Comparison of ENCODE assay signal across 8 cellular contexts in genomic region chr1:35932158-35932636, GRCh38. TPM values are rescaled to one million over a fixed set of nuclear protein-coding genes. Genes with fewer than 3 reads are reported as not detected.
A peak's percentile ranks its signal among the peaks of the same experiment; 100 is the strongest.
DNase-seq lines count a peak whose midpoint lies in the region; ATAC-seq and TF ChIP-seq lines count a peak whose summit lies in the region.

No MANE protein-coding gene starts in this region.

- H4K20me1 ChIP-seq in DOHH2 (ENCODE audit: control insufficient read depth, insufficient read depth, low read depth, low read length), result no peaks in the 10 kb centered on the region

- H3K4me3 ChIP-seq in DOHH2 (ENCODE audit: low read length) (peak overlapping the region; percentile 80), prostate gland (peak overlapping the region; percentile 79)

- intact Hi-C loops in prostate gland (cut with DNase I), result no loop called here

- peak overlapping the region; percentile 61 for H3K4me2 ChIP-seq in DOHH2 (ENCODE audit: low read length)

- peaks cover 11% of the 10 kb centered on the region for H3F3A ChIP-seq in DOHH2 (ENCODE audit: control insufficient read depth, insufficient read depth)

- peaks cover 59% of the 10 kb centered on the region for H3K79me2 ChIP-seq in DOHH2 (ENCODE audit: control insufficient read depth, low read length)

- H3K36me3 ChIP-seq in DOHH2 (ENCODE audit: control insufficient read depth, low read length), result 0 out of 2 replicates have a peak, but pooled peaks cover 3% of the 10 kb centered on the region
- H3K36me3 ChIP-seq in prostate gland, result no peaks in the 10 kb centered on the region

- ATAC-seq in GM21447 (IDR thresholded peaks at IDR 0.05; ENCODE audit: unreplicated experiment), result no peak
- no peak for ATAC-seq in HG02571 (IDR thresholded peaks at IDR 0.05; ENCODE audit: unreplicated experiment)

- peak; percentile 47 for DNase-seq in OCI-M1 (lab: John Stamatoyannopoulos, UW)
- DNase-seq in epithelial cell of prostate (ENCODE audit: low read depth, low spot score), result no peak
- no peak for DNase-seq in prostate gland (ENCODE audit: low spot score)
- no peak for DNase-seq in kidney glomerular epithelial cell (lab: John Stamatoyannopoulos, UW)
- DNase-seq in NCI-H1694 treated with DMSO at 0.1 percent for 48 hours (lab: John Stamatoyannopoulos, UW), result no peak

- H3K27me3 ChIP-seq in DOHH2 (ENCODE audit: control insufficient read depth, low read length) (no peaks in the 10 kb centered on the region), prostate gland (replicated peaks; ENCODE audit: insufficient read depth) (no peaks in the 10 kb centered on the region)

- H3K9me3 ChIP-seq in DOHH2 (ENCODE audit: control insufficient read depth, insufficient read depth, low read length) (no peaks in the 10 kb centered on the region), prostate gland (no peaks in the 10 kb centered on the region)

- H3K4me1 ChIP-seq in DOHH2 (ENCODE audit: control insufficient read depth, low read length), result peaks cover 48% of the 10 kb centered on the region
- H3K4me1 ChIP-seq in prostate gland (replicated peaks), result no peaks in the 10 kb centered on the region

- TF ChIP-seq POLR2A in prostate gland (IDR thresholded peaks at IDR 0.05), result no peak

- 42% methylated on average over 7 of the region's 7 CpGs for WGBS in prostate gland

- peak overlapping the region; percentile 74; the same call in 1 of the 2 replicates for H3K27ac ChIP-seq in DOHH2 (ENCODE audit: low read depth, low read length)
- peak overlapping the region; percentile 97 for H3K27ac ChIP-seq in epithelial cell of prostate
- H3K27ac ChIP-seq in prostate gland, result peak overlapping the region; percentile 97

- no peak for TF ChIP-seq CTCF in DOHH2 (IDR thresholded peaks at IDR 0.05; ENCODE audit: low read depth, low read length, poor library complexity, severe bottlenecking)
- TF ChIP-seq CTCF in prostate gland (IDR thresholded peaks at IDR 0.05), result no peak

- H3K9me2 ChIP-seq in DOHH2 (replicated peaks; ENCODE audit: control insufficient read depth, low read length), result no peaks in the 10 kb centered on the region

RNA-seq across cellular contexts. Expression of gene AGO3, which starts 1.3 kb away (rescaled TPM):
- total RNA-seq in prostate gland, result 10 to 100 TPM; 19.4 to 32.7 TPM

RNA-seq across cellular contexts. Expression of gene AGO1, which starts 49.2 kb away (rescaled TPM):
- total RNA-seq in prostate gland, result 10 to 100 TPM; 31.8 to 52.0 TPM
